In genomic region chr10:70672165-70672992, GRCh38 we compare ENCODE assay signal across 8 cellular contexts. TPM values are rescaled to one million over a fixed set of nuclear protein-coding genes. Genes with fewer than 3 reads are reported as not detected.
A peak's percentile ranks its signal among the peaks of the same experiment; 100 is the strongest.
DNase-seq lines count a peak whose midpoint lies in the region; ATAC-seq and TF ChIP-seq lines count a peak whose summit lies in the region.

A gene with protein sequence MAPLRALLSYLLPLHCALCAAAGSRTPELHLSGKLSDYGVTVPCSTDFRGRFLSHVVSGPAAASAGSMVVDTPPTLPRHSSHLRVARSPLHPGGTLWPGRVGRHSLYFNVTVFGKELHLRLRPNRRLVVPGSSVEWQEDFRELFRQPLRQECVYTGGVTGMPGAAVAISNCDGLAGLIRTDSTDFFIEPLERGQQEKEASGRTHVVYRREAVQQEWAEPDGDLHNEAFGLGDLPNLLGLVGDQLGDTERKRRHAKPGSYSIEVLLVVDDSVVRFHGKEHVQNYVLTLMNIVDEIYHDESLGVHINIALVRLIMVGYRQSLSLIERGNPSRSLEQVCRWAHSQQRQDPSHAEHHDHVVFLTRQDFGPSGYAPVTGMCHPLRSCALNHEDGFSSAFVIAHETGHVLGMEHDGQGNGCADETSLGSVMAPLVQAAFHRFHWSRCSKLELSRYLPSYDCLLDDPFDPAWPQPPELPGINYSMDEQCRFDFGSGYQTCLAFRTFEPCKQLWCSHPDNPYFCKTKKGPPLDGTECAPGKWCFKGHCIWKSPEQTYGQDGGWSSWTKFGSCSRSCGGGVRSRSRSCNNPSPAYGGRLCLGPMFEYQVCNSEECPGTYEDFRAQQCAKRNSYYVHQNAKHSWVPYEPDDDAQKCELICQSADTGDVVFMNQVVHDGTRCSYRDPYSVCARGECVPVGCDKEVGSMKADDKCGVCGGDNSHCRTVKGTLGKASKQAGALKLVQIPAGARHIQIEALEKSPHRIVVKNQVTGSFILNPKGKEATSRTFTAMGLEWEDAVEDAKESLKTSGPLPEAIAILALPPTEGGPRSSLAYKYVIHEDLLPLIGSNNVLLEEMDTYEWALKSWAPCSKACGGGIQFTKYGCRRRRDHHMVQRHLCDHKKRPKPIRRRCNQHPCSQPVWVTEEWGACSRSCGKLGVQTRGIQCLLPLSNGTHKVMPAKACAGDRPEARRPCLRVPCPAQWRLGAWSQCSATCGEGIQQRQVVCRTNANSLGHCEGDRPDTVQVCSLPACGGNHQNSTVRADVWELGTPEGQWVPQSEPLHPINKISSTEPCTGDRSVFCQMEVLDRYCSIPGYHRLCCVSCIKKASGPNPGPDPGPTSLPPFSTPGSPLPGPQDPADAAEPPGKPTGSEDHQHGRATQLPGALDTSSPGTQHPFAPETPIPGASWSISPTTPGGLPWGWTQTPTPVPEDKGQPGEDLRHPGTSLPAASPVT (plus strand): TSS chr10:70672506. CDS start chr10:70672803, 297 bp downstream.

- H3K36me3 ChIP-seq in SK-N-MC (ENCODE audit: insufficient read depth, low read length) (no peaks in the 10 kb centered on the region), left lung (no peaks in the 10 kb centered on the region)

- no peaks in the 10 kb centered on the region for H3K36me3 Mint-ChIP-seq in activated CD4-positive, alpha-beta T cell treated with anti-CD3 and anti-CD28 coated beads, Interleukin-2, amount 10 ng/mL, durations not matched to agents 7 days and 5 days (ENCODE audit: low read depth)

- H3K4me1 ChIP-seq in left lung, result peaks cover 3 to 10% of the 10 kb centered on the region in 2 donors

- H3K27ac ChIP-seq in SK-N-MC, result no peak within 1 kb of the TSS
- no peak within 1 kb of the TSS for H3K27ac ChIP-seq in left lung

- peak; percentile 41 for ATAC-seq in left lung
- peak; percentile 75 for ATAC-seq in stimulated activated naive CD8-positive, alpha-beta T cell treated with anti-CD3 and anti-CD28 coated beads, Interleukin-15, amount 100 ng/mL, for 72 hours
- ATAC-seq in HG02610 (IDR thresholded peaks at IDR 0.05; ENCODE audit: unreplicated experiment), result no peak

- CTCF ChIA-PET in activated CD4-positive, alpha-beta T cell treated with anti-CD3 and anti-CD28 coated beads, Interleukin-2, amount 10 ng/mL, durations not matched to agents 7 days and 5 days (lab: Charles Lee), result no interaction called here

- no peak for TF ChIP-seq CTCF in left lung (IDR thresholded peaks at IDR 0.05)

- H3K9me3 Mint-ChIP-seq in activated CD4-positive, alpha-beta T cell treated with anti-CD3 and anti-CD28 coated beads, Interleukin-2, amount 10 ng/mL, durations not matched to agents 7 days and 5 days, result no peaks in the 10 kb centered on the region
- H3K9me3 Mint-ChIP-seq in stimulated activated naive CD8-positive, alpha-beta T cell treated with anti-CD3 and anti-CD28 coated beads, Interleukin-15, amount 100 ng/mL, for 72 hours, result peaks cover 0 to 15% of the 10 kb centered on the region in 2 donors

- H3K9me3 ChIP-seq in SK-N-MC (ENCODE audit: low read depth, low read length) (no peaks in the 10 kb centered on the region), left lung (no peaks in the 10 kb centered on the region)

- no peak within 1 kb of the TSS for H3K27ac Mint-ChIP-seq in activated CD4-positive, alpha-beta T cell treated with anti-CD3 and anti-CD28 coated beads, Interleukin-2, amount 10 ng/mL, durations not matched to agents 7 days and 5 days
- no peak within 1 kb of the TSS for H3K27ac Mint-ChIP-seq in stimulated activated naive CD8-positive, alpha-beta T cell treated with anti-CD3 and anti-CD28 coated beads, Interleukin-15, amount 100 ng/mL, for 72 hours

- no peak within 1 kb of the TSS for H3K9ac ChIP-seq in SK-N-MC (ENCODE audit: insufficient read length)

- peaks cover 52% of the 10 kb centered on the region for H3K27me3 Mint-ChIP-seq in activated CD4-positive, alpha-beta T cell treated with anti-CD3 and anti-CD28 coated beads, Interleukin-2, amount 10 ng/mL, durations not matched to agents 7 days and 5 days
- H3K27me3 Mint-ChIP-seq in stimulated activated naive CD8-positive, alpha-beta T cell treated with anti-CD3 and anti-CD28 coated beads, Interleukin-15, amount 100 ng/mL, for 72 hours, result peaks cover 56% of the 10 kb centered on the region

- peak within 1 kb of the TSS; percentile 66 for H3K4me3 ChIP-seq in SK-N-MC
- peak within 1 kb of the TSS; percentile 25 to 30 for H3K4me3 ChIP-seq in left lung

- no peak for DNase-seq in activated CD4-positive, alpha-beta T cell treated with anti-CD3 and anti-CD28 coated beads, Interleukin-2, amount 10 ng/mL, durations not matched to agents 7 days and 5 days
- DNase-seq in activated CD4-positive, alpha-beta T cell treated with anti-CD3 and anti-CD28 coated beads, Interleukin-2, amount 50 U/mL, for 4 hours, result no peak
- DNase-seq in SK-N-MC (ENCODE audit: low read depth, low spot score) (no peak), dedifferentiated amniotic fluid mesenchymal stem cell (ENCODE audit: extremely low spot score) (peak; percentile 36), left lung (no peak), GOT3 (lab: John Stamatoyannopoulos, UW) (no peak)
- peak; percentile 19 to 27 for DNase-seq in stimulated activated naive CD8-positive, alpha-beta T cell treated with anti-CD3 and anti-CD28 coated beads, Interleukin-15, amount 100 ng/mL, for 72 hours

- peaks cover 5 to 50% of the 10 kb centered on the region in 2 donors for H3K27me3 ChIP-seq in left lung

- POLR2A ChIA-PET in activated CD4-positive, alpha-beta T cell treated with anti-CD3 and anti-CD28 coated beads, Interleukin-2, amount 10 ng/mL, durations not matched to agents 7 days and 5 days (lab: Charles Lee), result no interaction called here

- peaks cover 6% of the 10 kb centered on the region for H3K4me1 Mint-ChIP-seq in activated CD4-positive, alpha-beta T cell treated with anti-CD3 and anti-CD28 coated beads, Interleukin-2, amount 10 ng/mL, durations not matched to agents 7 days and 5 days
- peaks cover 12% of the 10 kb centered on the region for H3K4me1 Mint-ChIP-seq in stimulated activated naive CD8-positive, alpha-beta T cell treated with anti-CD3 and anti-CD28 coated beads, Interleukin-15, amount 100 ng/mL, for 72 hours

- peak within 1 kb of the TSS; percentile 31 for H3K4me3 Mint-ChIP-seq in activated CD4-positive, alpha-beta T cell treated with anti-CD3 and anti-CD28 coated beads, Interleukin-2, amount 10 ng/mL, durations not matched to agents 7 days and 5 days
- peak within 1 kb of the TSS; percentile 63 to 72 for H3K4me3 Mint-ChIP-seq in stimulated activated naive CD8-positive, alpha-beta T cell treated with anti-CD3 and anti-CD28 coated beads, Interleukin-15, amount 100 ng/mL, for 72 hours

- intact Hi-C loops in left lung (cut with DNase I), result no loop called here

RNA-seq across cellular contexts. Expression of the gene that starts here (rescaled TPM):
- not detected for total RNA-seq in activated CD4-positive, alpha-beta T cell treated with anti-CD3 and anti-CD28 coated beads, Interleukin-2, amount 10 ng/mL, durations not matched to agents 7 days and 5 days
- total RNA-seq in left lung, result 1 to 10 TPM; 2.4 to 2.9 TPM

Comparison
In these comparisons a context has a peak if more than half of its experiments do, and no peak if none do; other contexts are left out.
1. DNase-seq: peak in dedifferentiated amniotic fluid mesenchymal stem cell (single experiment) and stimulated activated naive CD8-positive, alpha-beta T cell treated with anti-CD3 and anti-CD28 coated beads, Interleukin-15, amount 100 ng/mL, for 72 hours (2 of 2); none in activated CD4-positive, alpha-beta T cell treated with anti-CD3 and anti-CD28 coated beads, Interleukin-2, amount 10 ng/mL, durations not matched to agents 7 days and 5 days (single experiment), activated CD4-positive, alpha-beta T cell treated with anti-CD3 and anti-CD28 coated beads, Interleukin-2, amount 50 U/mL, for 4 hours (0 of 2), SK-N-MC (single experiment), left lung (0 of 2) and GOT3 (single experiment).